11 cellular contexts compared by ENCODE assay signal in the genomic region with DNA sequence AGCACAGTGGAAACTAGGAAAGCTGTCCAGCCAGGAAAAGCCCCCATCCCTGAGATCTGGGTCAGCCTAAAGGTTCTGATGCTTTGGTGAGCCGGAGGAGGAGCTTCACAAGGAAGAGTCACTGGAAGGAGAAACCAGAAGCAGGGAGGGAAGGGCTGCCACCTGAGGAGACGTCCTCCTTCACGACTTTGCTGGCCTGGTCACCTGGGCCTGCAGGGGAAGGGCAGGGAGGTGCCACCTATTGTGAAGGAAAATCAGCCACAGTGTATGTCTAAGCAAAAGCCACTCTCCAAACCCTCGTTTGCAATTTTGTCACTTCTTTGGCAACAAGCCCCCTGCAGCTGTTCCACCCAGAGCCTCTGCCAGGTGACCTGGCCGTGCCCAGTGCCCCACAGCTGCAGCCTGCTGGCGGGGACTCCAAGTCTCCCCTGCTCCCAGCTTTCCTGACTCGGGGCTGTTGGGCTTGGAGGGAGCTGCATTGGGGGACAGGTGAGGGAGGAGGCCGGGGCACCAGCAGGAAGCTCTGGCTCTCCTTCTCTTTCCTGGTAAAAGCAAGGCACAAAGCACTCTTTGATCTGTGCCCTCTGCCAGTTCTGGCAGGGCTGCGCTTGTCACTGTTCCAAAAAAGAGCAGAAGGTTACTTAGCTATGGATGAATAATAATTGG.
DNase-seq lines count a peak whose midpoint lies in the region; ATAC-seq and TF ChIP-seq lines count a peak whose summit lies in the region.
"Had no signal": no experiment of that assay in that cellular context is flagged by ENCODE, and none has a peak within 500 bp of the region (broad histone marks: within the 10 kb centered on the region; RNA-seq: fewer than 3 reads in every experiment).

No MANE protein-coding gene starts in this region.

- H3K9ac ChIP-seq in DND-41 (ENCODE audit: low read depth, low read length) (no peak overlapping the region), mammary epithelial cell (ENCODE audit: insufficient read depth, low read length) (no peak overlapping the region)

- H3K27me3 ChIP-seq in DND-41 (ENCODE audit: insufficient read depth, low read length, poor library complexity) (no peaks in the 10 kb centered on the region), mammary epithelial cell (ENCODE audit: insufficient read depth, low read length) (no peaks in the 10 kb centered on the region), psoas muscle (ENCODE audit: insufficient read depth in 3 of 3, low read length in 2 of 3) (no peaks in the 10 kb centered on the region)

- dilution Hi-C loops in mammary epithelial cell (cut with HindIII; ENCODE audit: low sequenced_read_pairs): no loop called here

- H4K20me1 ChIP-seq in DND-41 (ENCODE audit: insufficient read depth, low read length) (no peaks in the 10 kb centered on the region), mammary epithelial cell (ENCODE audit: insufficient read depth, low read length) (no peaks in the 10 kb centered on the region)

- peaks cover 54% of the 10 kb centered on the region for H3K4me1 ChIP-seq in DND-41 (ENCODE audit: insufficient read depth, low read length)
- H3K4me1 ChIP-seq in mammary epithelial cell (ENCODE audit: insufficient read depth, low read length): peaks cover 10% of the 10 kb centered on the region
- H3K4me1 ChIP-seq in psoas muscle: peaks cover 7% of the 10 kb centered on the region

- H3K4me3 ChIP-seq in DND-41 (ENCODE audit: low read depth in 1 of 2, low read length in 2 of 2): no peak overlapping the region
- no peak overlapping the region for H3K4me3 ChIP-seq in mammary epithelial cell (replicated peaks in 1 of 3; ENCODE audit: insufficient read depth in 1 of 3, low read depth in 2 of 3, low read length in 3 of 3)
- no peak overlapping the region for H3K4me3 ChIP-seq in psoas muscle
- H3K4me3 ChIP-seq in lower leg skin (ENCODE audit: low read depth, poor library complexity, severe bottlenecking): no peak overlapping the region

- intact Hi-C loops in mammary epithelial cell (cut with micrococcal nuclease): no loop called here
- intact Hi-C loops in psoas muscle (cut with DNase I): no loop called here
- intact Hi-C loops in lower leg skin (cut with DNase I; ENCODE audit: low total_unique reads): no loop called here

- CTCF ChIA-PET in mammary epithelial cell (lab: Charles Lee; ENCODE audit: low non-redundant PET): no interaction called here

- in situ Hi-C loops in mammary epithelial cell (cut with MboI; ENCODE audit: low sequenced_read_pairs in 2 of 2): no loop called here

- H3K9me3 ChIP-seq in DND-41 (ENCODE audit: insufficient read depth, low read length, severe bottlenecking): no peaks in the 10 kb centered on the region
- no peaks in the 10 kb centered on the region for H3K9me3 ChIP-seq in mammary epithelial cell (replicated peaks; ENCODE audit: insufficient read depth, low read length)
- no peaks in the 10 kb centered on the region for H3K9me3 ChIP-seq in psoas muscle

- WGBS in mammary epithelial cell (ENCODE audit: low coverage, missing lambda C conversion rate): 36% methylated on average over 8 of the region's 9 CpGs
- 21 to 24% (median 23%) methylated on average over 9 of the region's 9 CpGs for WGBS in psoas muscle, 3 donors
- WGBS in lower leg skin, 2 donors: 32 to 33% methylated on average over 9 of the region's 9 CpGs

- no peak for TF ChIP-seq POLR2A in lower leg skin (IDR thresholded peaks at IDR 0.05)

- no TSS peak for BruUV-seq in mammary epithelial cell (replicated peaks; lab: Mats Ljungman, UMichigan)

- H2AFZ ChIP-seq in DND-41 (ENCODE audit: low read depth, low read length) (no peak overlapping the region), mammary epithelial cell (ENCODE audit: low read depth, low read length) (peak overlapping the region; percentile 1)

- H3K79me2 ChIP-seq in DND-41 (ENCODE audit: insufficient read depth, low read length): no peaks in the 10 kb centered on the region
- no peaks in the 10 kb centered on the region for H3K79me2 ChIP-seq in mammary epithelial cell (ENCODE audit: insufficient read depth, low read length)

- ATAC-seq in DND-41 (ENCODE audit: insufficient read depth, low read depth) (no peak), psoas muscle (peak; percentile 56 to 84 (median 64)), HG02642 (IDR thresholded peaks at IDR 0.05; ENCODE audit: poor library complexity, unreplicated experiment) (no peak), HG02610 (IDR thresholded peaks at IDR 0.05; ENCODE audit: unreplicated experiment) (no peak)
- ATAC-seq: activated naive CD8-positive, alpha-beta T cell treated with anti-CD3 and anti-CD28 coated beads, Interleukin-2, amount 50 U/mL, for 24 hours; natural killer cell treated with Interleukin-12 subunit alpha and Interleukin-12 subunit beta and Interleukin-15 and Interleukin-18, amount 100 ng/mL, for 72 hours had no signal

- no peaks in the 10 kb centered on the region for H3K36me3 ChIP-seq in DND-41 (ENCODE audit: insufficient read depth, low read length)
- no peaks in the 10 kb centered on the region for H3K36me3 ChIP-seq in mammary epithelial cell (ENCODE audit: insufficient read depth, low read length)
- no peaks in the 10 kb centered on the region for H3K36me3 ChIP-seq in psoas muscle (ENCODE audit: insufficient read depth in 1 of 2, low read depth in 1 of 2)

- no peak for TF ChIP-seq CTCF in DND-41 (IDR thresholded peaks at IDR 0.05; ENCODE audit: borderline replicate concordance, extremely low read depth, low read length, poor library complexity, severe bottlenecking)
- no peak for TF ChIP-seq CTCF in mammary epithelial cell (conservative IDR thresholded peaks at IDR 0.05 in 1 of 2, IDR thresholded peaks at IDR 0.05 in 1 of 2; ENCODE audit: extremely low read depth in 1 of 2, insufficient read depth in 1 of 2, low read depth in 1 of 2, low read length in 2 of 2)
- TF ChIP-seq CTCF in psoas muscle (IDR thresholded peaks at IDR 0.05): no peak
- TF ChIP-seq CTCF in lower leg skin (IDR thresholded peaks at IDR 0.05): no peak

- H3K4me2 ChIP-seq in DND-41 (ENCODE audit: insufficient read depth, low read length) (no peak overlapping the region), mammary epithelial cell (ENCODE audit: insufficient read depth, low read depth, low read length) (no peak overlapping the region)

- H3K27ac ChIP-seq in DND-41 (ENCODE audit: low read length) (no peak overlapping the region; the same call in 1 of the 2 replicates), mammary epithelial cell (ENCODE audit: insufficient read depth, low read depth, low read length) (no peak overlapping the region), psoas muscle (no peak overlapping the region)

- DNase-seq in DND-41: peak; percentile 17
- DNase-seq in NCI-H1694 treated with DMSO at 0.1 percent for 48 hours (lab: John Stamatoyannopoulos, UW): peak; percentile 98
- peak; percentile 27 for DNase-seq in mammary epithelial cell
- DNase-seq in psoas muscle: peak in 1 of 2 donors; percentile 55
- DNase-seq in lower leg skin (ENCODE audit: low spot score in 2 of 2): no peak
- DNase-seq: activated naive CD8-positive, alpha-beta T cell treated with anti-CD3 and anti-CD28 coated beads, Interleukin-2, amount 50 U/mL, for 24 hours; activated T-cell treated with anti-CD3 and anti-CD28 coated beads, Interleukin-2, amount 50 U/mL, for 1 hour; C1 segment of cervical spinal cord had no signal

Comparison
In these comparisons a context has a peak if more than half of its experiments do, and no peak if none do; other contexts are left out.
1. ATAC-seq: peak in psoas muscle (4 of 4); none in DND-41 (single experiment), HG02642 (single experiment) and HG02610 (single experiment).
2. DNase-seq: peak in DND-41 (single experiment), NCI-H1694 treated with DMSO at 0.1 percent for 48 hours (single experiment) and mammary epithelial cell (single experiment); none in lower leg skin (0 of 2).